1 cellular context compared by ENCODE assay signal in genomic region chr21:42337830-42338729, GRCh38.
TF ChIP-seq lines count a peak whose summit lies in the region.

No MANE protein-coding gene starts in this region.

TF ChIP-seq in IMR-90, 13 proteins besides CTCF, POLR2A, EP300 and RAD21:
- TF ChIP-seq RFX5 (IDR thresholded peaks at IDR 0.05; ENCODE audit: low read depth, low read length) (no peak), CHD1 (IDR thresholded peaks at IDR 0.05; ENCODE audit: low read depth, low read length) (no peak), MXI1 (IDR thresholded peaks at IDR 0.05; ENCODE audit: borderline replicate concordance, low read depth, low read length) (no peak), USF2 (IDR thresholded peaks at IDR 0.05; ENCODE audit: low read depth, low read length) (no peak), MAZ (IDR thresholded peaks at IDR 0.05; ENCODE audit: borderline replicate concordance, low read depth, low read length) (no peak), CEBPB (IDR thresholded peaks at IDR 0.05; ENCODE audit: low read depth, low read length) (no peak), ELK1 (IDR thresholded peaks at IDR 0.05; ENCODE audit: borderline replicate concordance, low read depth, low read length) (no peak), RCOR1 (IDR thresholded peaks at IDR 0.05; ENCODE audit: insufficient replicate concordance, low read length) (no peak), FOS (IDR thresholded peaks at IDR 0.05; ENCODE audit: low read depth, low read length) (no peak), NFE2L2 (IDR thresholded peaks at IDR 0.05; ENCODE audit: low read depth, low read length) (no peak), MAFK (IDR thresholded peaks at IDR 0.05; ENCODE audit: low read depth, low read length) (no peak), BHLHE40 (IDR thresholded peaks at IDR 0.05; ENCODE audit: low read depth, low read length) (no peak), SMC3 (IDR thresholded peaks at IDR 0.05; ENCODE audit: low read depth, low read length) (no peak)
